20 cellular contexts compared by ENCODE assay signal in genomic region chr3:183913580-183913920, GRCh38. TPM values are rescaled to one million over a fixed set of nuclear protein-coding genes. Genes with fewer than 3 reads are reported as not detected.
A peak's percentile ranks its signal among the peaks of the same experiment; 100 is the strongest.
DNase-seq lines count a peak whose midpoint lies in the region; ATAC-seq and TF ChIP-seq lines count a peak whose summit lies in the region.
"Had no signal": no experiment of that assay in that cellular context is flagged by ENCODE, and none has a peak within 500 bp of the region (broad histone marks: within the 10 kb centered on the region; RNA-seq: fewer than 3 reads in every experiment).

No MANE protein-coding gene starts in this region.

- H2BK15ac ChIP-seq in IMR-90 (ENCODE audit: low read depth, low read length) = no peak overlapping the region

- no peaks in the 10 kb centered on the region for H3K4me1 ChIP-seq in IMR-90 (ENCODE audit: control insufficient read depth, insufficient read depth, low read length)
- peaks cover 70% of the 10 kb centered on the region for H3K4me1 ChIP-seq in mucosa of stomach (ENCODE audit: control insufficient read depth, insufficient read depth, low read length)
- H3K4me1 ChIP-seq in stomach = peaks cover 0 to 4% (median 0%) of the 10 kb centered on the region in 4 donors

- TF ChIP-seq CTCF in IMR-90 (conservative IDR thresholded peaks at IDR 0.05; ENCODE audit: low read depth, low read length) (no peak), stomach (IDR thresholded peaks at IDR 0.05) (no peak)

- H3K36me3 ChIP-seq in IMR-90 (ENCODE audit: control insufficient read depth, insufficient read depth, low read length) (no peaks in the 10 kb centered on the region), mucosa of stomach (ENCODE audit: control insufficient read depth, insufficient read depth, low read length) (no peaks in the 10 kb centered on the region), stomach (no peaks in the 10 kb centered on the region)
- H3K36me3 ChIP-seq: BLaER1 treated with 17β-estradiol and CSF1 and Interleukin-3, amounts not matched to agents 10 nM and 100 nM had no signal

- TF ChIP-seq RAD21 in IMR-90 (IDR thresholded peaks at IDR 0.05; ENCODE audit: low read length) = no peak

- H4K20me1 ChIP-seq in IMR-90 (ENCODE audit: insufficient read depth, low read length) = no peaks in the 10 kb centered on the region
- H4K20me1 ChIP-seq: BLaER1 treated with 17β-estradiol and CSF1 and Interleukin-3, amounts not matched to agents 10 nM and 100 nM had no signal

- H4K8ac ChIP-seq in IMR-90 (ENCODE audit: low read depth in 2 of 2, low read length in 2 of 2) = no peak overlapping the region

- CTCF ChIA-PET in IMR-90 (lab: Yijun Ruan, JAX) = no interaction called here

- TF ChIP-seq POLR2A in IMR-90 (IDR thresholded peaks at IDR 0.05; ENCODE audit: low read depth, low read length) (no peak), stomach (IDR thresholded peaks at IDR 0.05) (no peak)

- H2AK5ac ChIP-seq in IMR-90 (ENCODE audit: low read depth, low read length) = no peak overlapping the region

- no peak overlapping the region for H2BK5ac ChIP-seq in IMR-90 (ENCODE audit: low read depth, low read length, poor library complexity, severe bottlenecking)

- H3K9me1 ChIP-seq in IMR-90 (ENCODE audit: insufficient read depth, low read length) = no peaks in the 10 kb centered on the region

- DNase-seq in IMR-90 (no peak), T-helper 17 cell (no peak), stomach (no peak), left cardiac atrium (no peak), G401 (ENCODE audit: low spot score) (no peak), cerebellum (ENCODE audit: low spot score) (no peak)
- DNase-seq: CD4-positive, CD25-positive, alpha-beta regulatory T cell; CD8-positive, alpha-beta memory T cell; COR-L47; DMS 273 treated with DMSO at 0.1 percent for 48 hours; DMS53; DND-41; EL; HCEC 1CT had no signal

- H2BK120ac ChIP-seq in IMR-90 (ENCODE audit: low read depth, low read length) = no peak overlapping the region

- H3K4me2 ChIP-seq in IMR-90 (ENCODE audit: low read depth, low read length) = no peak overlapping the region
- H3K4me2 ChIP-seq: BLaER1 treated with 17β-estradiol and CSF1 and Interleukin-3, amounts not matched to agents 10 nM and 100 nM; GM23338 had no signal

- H2AK9ac ChIP-seq in IMR-90 (replicated peaks; ENCODE audit: low read depth, low read length, poor library complexity) = no peak overlapping the region

- no peak overlapping the region for H4K91ac ChIP-seq in IMR-90 (ENCODE audit: insufficient read depth, low read depth, low read length)

- H3K36me3 Mint-ChIP-seq in T-helper 17 cell (ENCODE audit: low read depth) = no peaks in the 10 kb centered on the region
- H3K36me3 Mint-ChIP-seq: CD4-positive, CD25-positive, alpha-beta regulatory T cell; CD8-positive, alpha-beta memory T cell; IgD-negative memory B cell had no signal

- no peak for TF ChIP-seq EP300 in stomach (IDR thresholded peaks at IDR 0.05)

- no peaks in the 10 kb centered on the region for H3K9me3 ChIP-seq in IMR-90 (ENCODE audit: control insufficient read depth, insufficient read depth, low read length)
- no peaks in the 10 kb centered on the region for H3K9me3 ChIP-seq in T-helper 17 cell (ENCODE audit: control insufficient read depth, low read length, poor library complexity, severe bottlenecking)
- no peaks in the 10 kb centered on the region for H3K9me3 ChIP-seq in mucosa of stomach (ENCODE audit: control insufficient read depth, low read length)
- no peaks in the 10 kb centered on the region for H3K9me3 ChIP-seq in stomach
- H3K9me3 ChIP-seq: BLaER1 treated with 17β-estradiol and CSF1 and Interleukin-3, amounts not matched to agents 10 nM and 100 nM had no signal

- H3K4me1 Mint-ChIP-seq in T-helper 17 cell = peaks cover 4% of the 10 kb centered on the region
- H3K4me1 Mint-ChIP-seq: B cell; CD4-positive, CD25-positive, alpha-beta regulatory T cell; CD8-positive, alpha-beta memory T cell; IgD-negative memory B cell had no signal

- no peak overlapping the region for H3K4me3 Mint-ChIP-seq in T-helper 17 cell
- H3K4me3 Mint-ChIP-seq: B cell; CD4-positive, CD25-positive, alpha-beta regulatory T cell; CD8-positive, alpha-beta memory T cell; GM23338; IgD-negative memory B cell had no signal

- dilution Hi-C loops in IMR-90 (cut with HindIII; ENCODE audit: low sequenced_read_pairs, unreplicated experiment) = no loop called here

- POLR2A ChIA-PET in IMR-90 (lab: Charles Lee; ENCODE audit: unreplicated experiment) = interaction anchor here (1.0 kb wide), 1 partner anchor 267 kb away, joined by 3 read pairs; no protein-coding TSS in a partner anchor

- ATAC-seq in IMR-90 (ENCODE audit: low read depth) = no peak
- ATAC-seq in T-helper 17 cell = no peak
- ATAC-seq in left cardiac atrium = no peak
- ATAC-seq: GM23338 had no signal

- H2AFZ ChIP-seq in IMR-90 (replicated peaks; ENCODE audit: low read length, poor library complexity) = peak overlapping the region; percentile 28
- H2AFZ ChIP-seq: GM23338 had no signal

- H3K27me3 Mint-ChIP-seq in T-helper 17 cell = peaks cover 8% of the 10 kb centered on the region
- H3K27me3 Mint-ChIP-seq: B cell; CD4-positive, CD25-positive, alpha-beta regulatory T cell; IgD-negative memory B cell had no signal

- no peak overlapping the region for H3K4ac ChIP-seq in IMR-90 (ENCODE audit: low read depth, low read length)

- no peak overlapping the region for H2BK20ac ChIP-seq in IMR-90 (ENCODE audit: low read depth, low read length)

- no peak overlapping the region for H3K18ac ChIP-seq in IMR-90 (ENCODE audit: low read depth, low read length)

- no peak overlapping the region for H3K23ac ChIP-seq in IMR-90 (ENCODE audit: low read depth, low read length)

- no TSS peak for BruUV-seq in IMR-90 (replicated peaks; lab: Mats Ljungman, UMichigan)

- H3K4me3 ChIP-seq in IMR-90 (ENCODE audit: insufficient read depth, low read depth, low read length) (no peak overlapping the region), mucosa of stomach (ENCODE audit: low read length) (no peak overlapping the region), stomach (no peak overlapping the region)
- H3K4me3 ChIP-seq: BLaER1 treated with 17β-estradiol and CSF1 and Interleukin-3, amounts not matched to agents 10 nM and 100 nM; GM23338 had no signal

- H3K27me3 ChIP-seq in IMR-90 (ENCODE audit: control insufficient read depth, insufficient read depth, low read length) = peaks cover 15% of the 10 kb centered on the region
- no peaks in the 10 kb centered on the region for H3K27me3 ChIP-seq in mucosa of stomach (ENCODE audit: control insufficient read depth, insufficient read depth, low read length)
- peaks cover 0 to 6% (median 0%) of the 10 kb centered on the region in 3 donors for H3K27me3 ChIP-seq in stomach
- H3K27me3 ChIP-seq: BLaER1 treated with 17β-estradiol and CSF1 and Interleukin-3, amounts not matched to agents 10 nM and 100 nM had no signal

- H4K5ac ChIP-seq in IMR-90 (ENCODE audit: low read depth, low read length) = no peak overlapping the region

- H3K9ac ChIP-seq in IMR-90 (ENCODE audit: low read depth, low read length) = no peak overlapping the region
- H3K9ac ChIP-seq in mucosa of stomach (ENCODE audit: low read length) = peak overlapping the region; percentile 65
- H3K9ac ChIP-seq: BLaER1 treated with 17β-estradiol and CSF1 and Interleukin-3, amounts not matched to agents 10 nM and 100 nM had no signal

- H3K27ac Mint-ChIP-seq in T-helper 17 cell = peak overlapping the region; percentile 75
- H3K27ac Mint-ChIP-seq: B cell; CD4-positive, CD25-positive, alpha-beta regulatory T cell; CD8-positive, alpha-beta memory T cell; GM23338; IgD-negative memory B cell had no signal

- intact Hi-C loops in IMR-90 (cut with micrococcal nuclease) (no loop called here), stomach (cut with DNase I; ENCODE audit: low total_unique reads) (no loop called here), left cardiac atrium (cut with DNase I) (no loop called here)

- no peaks in the 10 kb centered on the region for H3K79me1 ChIP-seq in IMR-90 (ENCODE audit: low read depth in 1 of 2, low read length in 2 of 2)

- H3K14ac ChIP-seq in IMR-90 (replicated peaks; ENCODE audit: low read depth, low read length) = no peak overlapping the region

- in situ Hi-C loops in IMR-90 (cut with MboI; ENCODE audit: low sequenced_read_pairs) (no loop called here), G401 (cut with HindIII; ENCODE audit: low sequenced_read_pairs) (no loop called here)

- H3K27ac ChIP-seq in IMR-90 (ENCODE audit: insufficient read depth, low read length) (no peak overlapping the region), stomach (peak overlapping the region; percentile 75 to 94 (median 81))
- H3K27ac ChIP-seq: BLaER1 treated with 17β-estradiol and CSF1 and Interleukin-3, amounts not matched to agents 10 nM and 100 nM; HL-60 had no signal

- 75% methylated on average over 4 of the region's 9 CpGs; no CpG with 5 or more reads in 1 of the 2 experiments for WGBS in IMR-90 (ENCODE audit: extremely low coverage in 2 of 2, insufficient read length in 1 of 2), 2 experiments
- 32 to 73% (median 47%) methylated on average over 8 to 9 of the region's 9 CpGs for WGBS in stomach, 5 donors

- H3K56ac ChIP-seq in IMR-90 (ENCODE audit: extremely low read depth, insufficient read depth, low read length) = no peak overlapping the region

TF ChIP-seq in IMR-90, 13 proteins besides CTCF, POLR2A, EP300 and RAD21:
- TF ChIP-seq RFX5 (IDR thresholded peaks at IDR 0.05; ENCODE audit: low read depth, low read length) (no peak), FOS (IDR thresholded peaks at IDR 0.05; ENCODE audit: low read depth, low read length) (no peak), SMC3 (IDR thresholded peaks at IDR 0.05; ENCODE audit: low read depth, low read length) (no peak), NFE2L2 (IDR thresholded peaks at IDR 0.05; ENCODE audit: low read depth, low read length) (no peak), CEBPB (IDR thresholded peaks at IDR 0.05; ENCODE audit: low read depth, low read length) (no peak)

RNA-seq across cellular contexts. Expression of gene PARL, which starts 28.9 kb away (rescaled TPM):
- 35.5 and 44.2 TPM in 2 replicates for total RNA-seq in IMR-90 (2012; rRNA removed)
- polyA plus RNA-seq in IMR-90 (2012; rRNA removed) = 35.3 and 42.6 TPM in 2 replicates
- polyA plus RNA-seq in IMR-90 (2012; cell fraction: cytosol; rRNA removed) = 14.2 and 43.1 TPM in 2 replicates
- 4.2 and 22.8 TPM in 2 replicates for polyA plus RNA-seq in IMR-90 (2012; cell fraction: nucleus; rRNA removed; ENCODE audit: low replicate concordance)
- total RNA-seq in T-helper 17 cell = 10 to 100 TPM; 36.6 to 38.3 TPM
- 100 to 1,000 TPM in 1 of 5 donors, 10 to 100 TPM in 4; 54.3 to 116 (median 68.8) TPM for total RNA-seq in stomach
- 100 to 1,000 TPM in 1 of 3 donors, 10 to 100 TPM in 2; 79.7 to 101 (median 90.3) TPM for polyA plus RNA-seq in stomach
- 10 to 100 TPM; 51.7 to 81.1 TPM for total RNA-seq in left cardiac atrium
- 79.2 and 86.5 TPM in 2 replicates for total RNA-seq in G401 (2014; rRNA removed; shearing (Covaris generic))
- total RNA-seq in cerebellum = 21.1 TPM
